In the genomic region with DNA sequence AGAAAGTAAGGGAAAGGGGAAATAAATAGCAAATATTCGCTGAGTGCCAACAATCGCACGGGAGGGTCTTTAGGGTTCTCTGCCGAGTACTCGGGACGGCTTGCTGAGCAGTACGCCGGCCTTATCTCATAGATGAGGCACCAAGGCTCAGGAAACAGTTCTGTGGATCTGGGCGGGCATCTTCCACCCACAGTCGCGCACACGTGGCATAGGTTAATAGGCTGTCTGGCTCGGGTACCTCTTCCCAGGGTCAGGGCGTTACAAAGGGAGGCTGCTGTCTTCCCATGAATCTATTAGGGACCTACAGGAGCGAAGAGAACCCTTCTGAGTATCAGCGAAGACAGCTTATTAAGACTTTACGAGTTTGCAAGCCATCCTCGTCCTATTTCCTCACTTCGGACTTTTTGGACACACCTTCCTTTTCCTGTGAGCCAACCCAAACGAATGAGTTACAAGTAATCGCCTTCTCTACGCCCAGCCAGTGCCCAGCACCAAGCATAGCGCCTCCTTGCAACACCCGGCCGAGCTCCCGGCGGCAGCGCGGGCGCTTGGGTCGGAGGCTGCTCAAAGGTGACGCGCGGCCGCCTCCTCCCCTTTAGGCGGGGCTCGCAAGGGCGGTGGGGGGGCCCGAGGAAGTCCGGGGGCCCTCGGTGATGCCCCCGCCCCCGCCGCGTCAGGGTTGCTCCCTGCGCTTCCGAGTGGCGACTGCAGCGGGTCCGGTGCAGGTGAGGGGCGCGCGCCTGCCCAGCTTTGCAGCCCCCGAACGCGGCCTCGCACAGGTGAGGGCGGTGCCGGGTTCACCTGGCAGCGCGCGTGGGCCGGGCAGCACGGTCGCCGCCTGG, we compare ENCODE assay signal across 1 cellular context.
A peak's percentile ranks its signal among the peaks of the same experiment; 100 is the strongest.
TF ChIP-seq lines count a peak whose summit lies in the region.

A gene with protein sequence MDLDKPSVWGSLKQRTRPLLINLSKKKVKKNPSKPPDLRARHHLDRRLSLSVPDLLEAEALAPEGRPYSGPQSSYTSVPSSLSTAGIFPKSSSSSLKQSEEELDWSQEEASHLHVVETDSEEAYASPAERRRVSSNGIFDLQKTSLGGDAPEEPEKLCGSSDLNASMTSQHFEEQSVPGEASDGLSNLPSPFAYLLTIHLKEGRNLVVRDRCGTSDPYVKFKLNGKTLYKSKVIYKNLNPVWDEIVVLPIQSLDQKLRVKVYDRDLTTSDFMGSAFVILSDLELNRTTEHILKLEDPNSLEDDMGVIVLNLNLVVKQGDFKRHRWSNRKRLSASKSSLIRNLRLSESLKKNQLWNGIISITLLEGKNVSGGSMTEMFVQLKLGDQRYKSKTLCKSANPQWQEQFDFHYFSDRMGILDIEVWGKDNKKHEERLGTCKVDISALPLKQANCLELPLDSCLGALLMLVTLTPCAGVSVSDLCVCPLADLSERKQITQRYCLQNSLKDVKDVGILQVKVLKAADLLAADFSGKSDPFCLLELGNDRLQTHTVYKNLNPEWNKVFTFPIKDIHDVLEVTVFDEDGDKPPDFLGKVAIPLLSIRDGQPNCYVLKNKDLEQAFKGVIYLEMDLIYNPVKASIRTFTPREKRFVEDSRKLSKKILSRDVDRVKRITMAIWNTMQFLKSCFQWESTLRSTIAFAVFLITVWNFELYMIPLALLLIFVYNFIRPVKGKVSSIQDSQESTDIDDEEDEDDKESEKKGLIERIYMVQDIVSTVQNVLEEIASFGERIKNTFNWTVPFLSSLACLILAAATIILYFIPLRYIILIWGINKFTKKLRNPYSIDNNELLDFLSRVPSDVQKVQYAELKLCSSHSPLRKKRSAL (plus strand): TSS at position 676 of the 842 bp plus-strand sequence. CDS start 66,705 bp downstream, outside the sequence.

TF ChIP-seq in HEK293, 187 proteins besides CTCF, POLR2A, EP300 and RAD21 (continued from another document):
- TF ChIP-seq, protein P1, sequence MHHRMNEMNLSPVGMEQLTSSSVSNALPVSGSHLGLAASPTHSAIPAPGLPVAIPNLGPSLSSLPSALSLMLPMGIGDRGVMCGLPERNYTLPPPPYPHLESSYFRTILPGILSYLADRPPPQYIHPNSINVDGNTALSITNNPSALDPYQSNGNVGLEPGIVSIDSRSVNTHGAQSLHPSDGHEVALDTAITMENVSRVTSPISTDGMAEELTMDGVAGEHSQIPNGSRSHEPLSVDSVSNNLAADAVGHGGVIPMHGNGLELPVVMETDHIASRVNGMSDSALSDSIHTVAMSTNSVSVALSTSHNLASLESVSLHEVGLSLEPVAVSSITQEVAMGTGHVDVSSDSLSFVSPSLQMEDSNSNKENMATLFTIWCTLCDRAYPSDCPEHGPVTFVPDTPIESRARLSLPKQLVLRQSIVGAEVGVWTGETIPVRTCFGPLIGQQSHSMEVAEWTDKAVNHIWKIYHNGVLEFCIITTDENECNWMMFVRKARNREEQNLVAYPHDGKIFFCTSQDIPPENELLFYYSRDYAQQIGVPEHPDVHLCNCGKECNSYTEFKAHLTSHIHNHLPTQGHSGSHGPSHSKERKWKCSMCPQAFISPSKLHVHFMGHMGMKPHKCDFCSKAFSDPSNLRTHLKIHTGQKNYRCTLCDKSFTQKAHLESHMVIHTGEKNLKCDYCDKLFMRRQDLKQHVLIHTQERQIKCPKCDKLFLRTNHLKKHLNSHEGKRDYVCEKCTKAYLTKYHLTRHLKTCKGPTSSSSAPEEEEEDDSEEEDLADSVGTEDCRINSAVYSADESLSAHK (tag by site-specific recombination; IDR thresholded peaks at IDR 0.05), result no peak
- TF ChIP-seq GLIS1 (tag by site-specific recombination; IDR thresholded peaks at IDR 0.05) (peak; percentile 47), ZNF214 (tag by site-specific recombination; IDR thresholded peaks at IDR 0.05; ENCODE audit: borderline replicate concordance) (no peak), ZNF664 (tag by site-specific recombination; IDR thresholded peaks at IDR 0.05) (no peak), ZNF121 (tag by site-specific recombination; IDR thresholded peaks at IDR 0.05) (no peak), ZNF211 (tag by site-specific recombination; IDR thresholded peaks at IDR 0.05; ENCODE audit: low read depth) (no peak), ZBTB17 (tag by site-specific recombination; IDR thresholded peaks at IDR 0.05) (peak; percentile 84; the same call in 1 of the 2 replicates), ZNF610 (tag by site-specific recombination; IDR thresholded peaks at IDR 0.05; ENCODE audit: borderline replicate concordance) (no peak), ZFHX2 (tag by site-specific recombination; conservative IDR thresholded peaks at IDR 0.05) (peak; percentile 40; the same call in 1 of the 2 replicates), ZNF341 (tag by site-specific recombination; IDR thresholded peaks at IDR 0.05; ENCODE audit: low read depth) (no peak), WT1 (tag by site-specific recombination; IDR thresholded peaks at IDR 0.05) (no peak), ZBTB8A (tag by site-specific recombination; IDR thresholded peaks at IDR 0.05) (peak; percentile 94), ZBTB20 (tag by site-specific recombination; IDR thresholded peaks at IDR 0.05) (peak; percentile 69), SP3 (tag by site-specific recombination; IDR thresholded peaks at IDR 0.05) (peak; percentile 79), ZNF623 (tag by site-specific recombination; IDR thresholded peaks at IDR 0.05) (no peak), EGR2 (tag by site-specific recombination; IDR thresholded peaks at IDR 0.05; ENCODE audit: low read depth) (0 out of 2 replicates have a peak, but pooled peaks have one; percentile 20), ZNF654 (tag by site-specific recombination; IDR thresholded peaks at IDR 0.05; ENCODE audit: low read depth) (no peak), ZNF629 (tag by site-specific recombination; IDR thresholded peaks at IDR 0.05) (0 out of 2 replicates have a peak, but pooled peaks have one; percentile 12), OSR2 (tag by site-specific recombination; IDR thresholded peaks at IDR 0.05) (peak; percentile 47; the same call in 1 of the 2 replicates), ZNF549 (tag by site-specific recombination; IDR thresholded peaks at IDR 0.05) (0 out of 2 replicates have a peak, but pooled peaks have one; percentile 10), ZBTB48 (tag by site-specific recombination; IDR thresholded peaks at IDR 0.05) (peak; percentile 83), ZFP69B (tag by site-specific recombination; IDR thresholded peaks at IDR 0.05) (no peak), ZNF837 (tag by site-specific recombination; IDR thresholded peaks at IDR 0.05) (no peak), ZNF132 (tag by site-specific recombination; IDR thresholded peaks at IDR 0.05; ENCODE audit: borderline replicate concordance) (no peak), ZNF473 (tag by site-specific recombination; IDR thresholded peaks at IDR 0.05) (no peak), ZNF354C (tag by site-specific recombination; IDR thresholded peaks at IDR 0.05; ENCODE audit: borderline replicate concordance, low read depth) (no peak), MYNN (tag by site-specific recombination; IDR thresholded peaks at IDR 0.05; ENCODE audit: borderline replicate concordance) (no peak), ZNF600 (tag by site-specific recombination; IDR thresholded peaks at IDR 0.05) (peak; percentile 13; the same call in 1 of the 2 replicates), ZNF335 (tag by site-specific recombination; conservative IDR thresholded peaks at IDR 0.05) (peak; percentile 63; the same call in 1 of the 2 replicates)
- TF ChIP-seq, protein P2, sequence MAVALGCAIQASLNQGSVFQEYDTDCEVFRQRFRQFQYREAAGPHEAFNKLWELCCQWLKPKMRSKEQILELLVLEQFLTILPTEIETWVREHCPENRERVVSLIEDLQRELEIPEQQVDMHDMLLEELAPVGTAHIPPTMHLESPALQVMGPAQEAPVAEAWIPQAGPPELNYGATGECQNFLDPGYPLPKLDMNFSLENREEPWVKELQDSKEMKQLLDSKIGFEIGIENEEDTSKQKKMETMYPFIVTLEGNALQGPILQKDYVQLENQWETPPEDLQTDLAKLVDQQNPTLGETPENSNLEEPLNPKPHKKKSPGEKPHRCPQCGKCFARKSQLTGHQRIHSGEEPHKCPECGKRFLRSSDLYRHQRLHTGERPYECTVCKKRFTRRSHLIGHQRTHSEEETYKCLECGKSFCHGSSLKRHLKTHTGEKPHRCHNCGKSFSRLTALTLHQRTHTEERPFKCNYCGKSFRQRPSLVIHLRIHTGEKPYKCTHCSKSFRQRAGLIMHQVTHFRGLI (tag by site-specific recombination; IDR thresholded peaks at IDR 0.05), result no peak; the same call in 1 of the 2 replicates
- TF ChIP-seq, protein P3, sequence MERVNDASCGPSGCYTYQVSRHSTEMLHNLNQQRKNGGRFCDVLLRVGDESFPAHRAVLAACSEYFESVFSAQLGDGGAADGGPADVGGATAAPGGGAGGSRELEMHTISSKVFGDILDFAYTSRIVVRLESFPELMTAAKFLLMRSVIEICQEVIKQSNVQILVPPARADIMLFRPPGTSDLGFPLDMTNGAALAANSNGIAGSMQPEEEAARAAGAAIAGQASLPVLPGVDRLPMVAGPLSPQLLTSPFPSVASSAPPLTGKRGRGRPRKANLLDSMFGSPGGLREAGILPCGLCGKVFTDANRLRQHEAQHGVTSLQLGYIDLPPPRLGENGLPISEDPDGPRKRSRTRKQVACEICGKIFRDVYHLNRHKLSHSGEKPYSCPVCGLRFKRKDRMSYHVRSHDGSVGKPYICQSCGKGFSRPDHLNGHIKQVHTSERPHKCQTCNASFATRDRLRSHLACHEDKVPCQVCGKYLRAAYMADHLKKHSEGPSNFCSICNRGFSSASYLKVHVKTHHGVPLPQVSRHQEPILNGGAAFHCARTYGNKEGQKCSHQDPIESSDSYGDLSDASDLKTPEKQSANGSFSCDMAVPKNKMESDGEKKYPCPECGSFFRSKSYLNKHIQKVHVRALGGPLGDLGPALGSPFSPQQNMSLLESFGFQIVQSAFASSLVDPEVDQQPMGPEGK (tag by site-specific recombination; IDR thresholded peaks at IDR 0.05), result peak; percentile 88
- TF ChIP-seq, protein P4, sequence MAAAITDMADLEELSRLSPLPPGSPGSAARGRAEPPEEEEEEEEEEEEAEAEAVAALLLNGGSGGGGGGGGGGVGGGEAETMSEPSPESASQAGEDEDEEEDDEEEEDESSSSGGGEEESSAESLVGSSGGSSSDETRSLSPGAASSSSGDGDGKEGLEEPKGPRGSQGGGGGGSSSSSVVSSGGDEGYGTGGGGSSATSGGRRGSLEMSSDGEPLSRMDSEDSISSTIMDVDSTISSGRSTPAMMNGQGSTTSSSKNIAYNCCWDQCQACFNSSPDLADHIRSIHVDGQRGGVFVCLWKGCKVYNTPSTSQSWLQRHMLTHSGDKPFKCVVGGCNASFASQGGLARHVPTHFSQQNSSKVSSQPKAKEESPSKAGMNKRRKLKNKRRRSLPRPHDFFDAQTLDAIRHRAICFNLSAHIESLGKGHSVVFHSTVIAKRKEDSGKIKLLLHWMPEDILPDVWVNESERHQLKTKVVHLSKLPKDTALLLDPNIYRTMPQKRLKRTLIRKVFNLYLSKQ (tag by site-specific recombination; IDR thresholded peaks at IDR 0.05; ENCODE audit: borderline replicate concordance), result no peak
- TF ChIP-seq, protein P5, sequence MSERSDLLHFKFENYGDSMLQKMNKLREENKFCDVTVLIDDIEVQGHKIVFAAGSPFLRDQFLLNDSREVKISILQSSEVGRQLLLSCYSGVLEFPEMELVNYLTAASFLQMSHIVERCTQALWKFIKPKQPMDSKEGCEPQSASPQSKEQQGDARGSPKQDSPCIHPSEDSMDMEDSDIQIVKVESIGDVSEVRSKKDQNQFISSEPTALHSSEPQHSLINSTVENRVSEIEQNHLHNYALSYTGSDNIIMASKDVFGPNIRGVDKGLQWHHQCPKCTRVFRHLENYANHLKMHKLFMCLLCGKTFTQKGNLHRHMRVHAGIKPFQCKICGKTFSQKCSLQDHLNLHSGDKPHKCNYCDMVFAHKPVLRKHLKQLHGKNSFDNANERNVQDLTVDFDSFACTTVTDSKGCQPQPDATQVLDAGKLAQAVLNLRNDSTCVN (tag by site-specific recombination; optimal IDR thresholded peaks at IDR 0.05), result peak; percentile 66
- TF ChIP-seq, protein P6, sequence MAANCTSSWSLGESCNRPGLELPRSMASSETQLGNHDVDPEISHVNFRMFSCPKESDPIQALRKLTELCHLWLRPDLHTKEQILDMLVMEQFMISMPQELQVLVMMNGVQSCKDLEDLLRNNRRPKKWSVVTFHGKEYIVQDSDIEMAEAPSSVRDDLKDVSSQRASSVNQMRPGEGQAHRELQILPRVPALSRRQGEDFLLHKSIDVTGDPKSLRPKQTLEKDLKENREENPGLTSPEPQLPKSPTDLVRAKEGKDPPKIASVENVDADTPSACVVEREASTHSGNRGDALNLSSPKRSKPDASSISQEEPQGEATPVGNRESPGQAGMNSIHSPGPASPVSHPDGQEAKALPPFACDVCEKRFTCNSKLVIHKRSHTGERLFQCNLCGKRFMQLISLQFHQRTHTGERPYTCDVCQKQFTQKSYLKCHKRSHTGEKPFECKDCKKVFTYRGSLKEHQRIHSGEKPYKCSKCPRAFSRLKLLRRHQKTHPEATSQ (tag by site-specific recombination; IDR thresholded peaks at IDR 0.05), result 0 out of 2 replicates have a peak, but pooled peaks have one; percentile 15
- TF ChIP-seq, protein P7, sequence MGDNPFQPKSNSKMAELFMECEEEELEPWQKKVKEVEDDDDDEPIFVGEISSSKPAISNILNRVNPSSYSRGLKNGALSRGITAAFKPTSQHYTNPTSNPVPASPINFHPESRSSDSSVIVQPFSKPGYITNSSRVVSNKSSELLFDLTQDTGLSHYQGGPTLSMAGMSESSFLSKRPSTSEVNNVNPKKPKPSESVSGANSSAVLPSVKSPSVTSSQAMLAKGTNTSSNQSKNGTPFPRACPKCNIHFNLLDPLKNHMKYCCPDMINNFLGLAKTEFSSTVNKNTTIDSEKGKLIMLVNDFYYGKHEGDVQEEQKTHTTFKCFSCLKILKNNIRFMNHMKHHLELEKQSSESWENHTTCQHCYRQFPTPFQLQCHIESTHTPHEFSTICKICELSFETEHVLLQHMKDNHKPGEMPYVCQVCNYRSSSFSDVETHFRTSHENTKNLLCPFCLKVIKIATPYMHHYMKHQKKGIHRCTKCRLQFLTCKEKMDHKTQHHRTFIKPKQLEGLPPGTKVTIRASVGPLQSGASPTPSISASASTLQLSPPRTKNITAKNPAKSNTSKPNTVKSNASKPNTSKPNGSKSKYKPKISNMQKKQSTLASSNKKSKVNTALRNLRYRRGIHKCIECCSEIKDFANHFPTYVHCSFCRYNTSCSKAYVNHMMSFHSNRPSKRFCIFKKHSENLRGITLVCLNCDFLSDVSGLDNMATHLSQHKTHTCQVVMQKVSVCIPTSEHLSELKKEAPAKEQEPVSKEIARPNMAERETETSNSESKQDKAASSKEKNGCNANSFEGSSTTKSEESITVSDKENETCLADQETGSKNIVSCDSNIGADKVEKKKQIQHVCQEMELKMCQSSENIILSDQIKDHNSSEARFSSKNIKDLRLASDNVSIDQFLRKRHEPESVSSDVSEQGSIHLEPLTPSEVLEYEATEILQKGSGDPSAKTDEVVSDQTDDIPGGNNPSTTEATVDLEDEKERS (tag by site-specific recombination; IDR thresholded peaks at IDR 0.05), result no peak
